ENCODE assay signal across 9 cellular contexts in the genomic region with DNA sequence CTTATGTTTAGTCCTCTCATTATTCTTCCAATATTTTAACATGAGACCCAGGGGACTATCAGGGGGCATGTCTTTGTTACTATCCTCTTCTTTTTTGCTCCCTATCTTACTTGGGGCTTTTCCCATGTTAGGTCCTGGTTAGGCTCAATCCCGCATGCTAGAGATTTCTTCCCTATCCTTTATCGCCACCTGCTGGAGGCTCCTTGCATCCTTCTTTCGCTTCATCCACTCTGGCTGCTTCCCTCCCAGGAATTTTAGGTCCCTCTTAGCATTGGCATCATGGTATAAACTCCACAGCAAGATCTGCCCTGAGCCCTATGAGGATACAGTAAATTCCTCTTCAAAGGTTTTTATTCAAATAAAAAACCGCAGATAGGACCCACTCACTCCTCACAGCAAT. TPM values are rescaled to one million over a fixed set of nuclear protein-coding genes. Genes with fewer than 3 reads are reported as not detected.
DNase-seq lines count a peak whose midpoint lies in the region; ATAC-seq and TF ChIP-seq lines count a peak whose summit lies in the region.
"Not testable (repeated sequence)": the region's sequence is repeated elsewhere in the genome, so short reads cannot be mapped to it uniquely, and the experiment has no call there.
"Had no signal": no experiment of that assay in that cellular context is flagged by ENCODE, and none has a peak within 500 bp of the region (broad histone marks: within the 10 kb centered on the region; RNA-seq: fewer than 3 reads in every experiment).

No MANE protein-coding gene starts in this region.

- not testable (repeated sequence) for ATAC-seq in left lobe of liver, gastrocnemius medialis

- CTCF ChIA-PET in AG04449 (lab: Yijun Ruan, JAX); PC-9 (lab: Charles Lee): not testable (repeated sequence)

- H3K4me1 ChIP-seq in PC-9 (replicated peaks; ENCODE audit: insufficient read depth); esophagus muscularis mucosa; gastrocnemius medialis: not testable (repeated sequence)

- H3K36me3 ChIP-seq in PC-9 (ENCODE audit: low read depth); esophagus muscularis mucosa; gastrocnemius medialis: not testable (repeated sequence)

- DNase-seq in AG04449 (ENCODE audit: low read depth, low spot score); esophagus muscularis mucosa (ENCODE audit: extremely low spot score): not testable (repeated sequence)
- DNase-seq in GM12865 (ENCODE audit: low read depth) (peak; percentile 42), NCI-H1092 (lab: John Stamatoyannopoulos, UW) (peak; percentile 10), PC-9 (peak in 1 of 2 experiments; percentile 38), left lobe of liver (ENCODE audit: low spot score) (peak; percentile 54), gastrocnemius medialis (peak; percentile 5 to 15)
- peak; percentile 31 to 45 for DNase-seq in activated T-cell treated with anti-CD3 and anti-CD28 coated beads, Interleukin-2, amount 50 U/mL, for 48 hours

- TF ChIP-seq EP300 in esophagus muscularis mucosa (IDR thresholded peaks at IDR 0.05) = not testable (repeated sequence)

- WGBS in esophagus muscularis mucosa = 8% methylated on average over 4 of the region's 4 CpGs

- H4K20me1 ChIP-seq in PC-9 (ENCODE audit: insufficient read depth) = not testable (repeated sequence)

- H3K4me2 ChIP-seq in PC-9 = not testable (repeated sequence)

- TF ChIP-seq CTCF in AG04449 (IDR thresholded peaks at IDR 0.05; ENCODE audit: insufficient read depth, low read length, missing control alignments) (peak; percentile 54), GM12865 (IDR thresholded peaks at IDR 0.05; ENCODE audit: insufficient read depth, low read depth, low read length, missing control alignments) (peak; percentile 54), PC-9 (conservative IDR thresholded peaks at IDR 0.05) (peak; percentile 72), esophagus muscularis mucosa (IDR thresholded peaks at IDR 0.05) (peak; percentile 62 to 69 (median 67)), gastrocnemius medialis (IDR thresholded peaks at IDR 0.05 in 4 of 5, conservative IDR thresholded peaks at IDR 0.05 in 1 of 5) (peak in 4 of 5 experiments; percentile 38 to 63 (median 42))

- not testable (repeated sequence) for TF ChIP-seq POLR2A in esophagus muscularis mucosa (IDR thresholded peaks at IDR 0.05; ENCODE audit: low read depth); gastrocnemius medialis (IDR thresholded peaks at IDR 0.05)

- not testable (repeated sequence) for H3F3A ChIP-seq in PC-9 (ENCODE audit: insufficient read depth, low read depth)

- not testable (repeated sequence) for H3K4me3 ChIP-seq in AG04449 (ENCODE audit: low read depth, low read length); GM12865 (ENCODE audit: low read depth, low read length); PC-9; esophagus muscularis mucosa; gastrocnemius medialis

- intact Hi-C loops in PC-9 (cut with micrococcal nuclease; ENCODE audit: unreplicated experiment) = loop anchor here (5.0 to 10.0 kb wide), 2 partner anchors 734 to 992 kb away; no protein-coding TSS in a partner anchor
- intact Hi-C loops in esophagus muscularis mucosa (cut with DNase I); gastrocnemius medialis (cut with DNase I; ENCODE audit: low total_unique reads): not testable (repeated sequence)

- BruUV-seq in PC-9 (replicated peaks; lab: Mats Ljungman, UMichigan) = not testable (repeated sequence)

- in situ Hi-C loops in gastrocnemius medialis (cut with MboI; ENCODE audit: low sequenced_read_pairs in 4 of 4) = loop anchor here in 1 of 4 donors (25.0 kb wide), 1 partner anchor 734 kb away; no protein-coding TSS in a partner anchor

- POLR2A ChIA-PET in AG04449 (lab: Yijun Ruan, JAX); PC-9 (lab: Charles Lee; ENCODE audit: unreplicated experiment): not testable (repeated sequence)

- not testable (repeated sequence) for H3K9me3 ChIP-seq in PC-9 (ENCODE audit: insufficient read depth, low read depth); esophagus muscularis mucosa; gastrocnemius medialis

- H3K27me3 ChIP-seq in PC-9 (ENCODE audit: insufficient read depth, low read depth); esophagus muscularis mucosa; gastrocnemius medialis: not testable (repeated sequence)

- H2AFZ ChIP-seq in PC-9 = not testable (repeated sequence)

- H3K9me2 ChIP-seq in PC-9 (ENCODE audit: insufficient read depth) = not testable (repeated sequence)

- H3K27ac ChIP-seq in PC-9; esophagus muscularis mucosa (replicated peaks in 1 of 4); gastrocnemius medialis: not testable (repeated sequence)

- H3K79me2 ChIP-seq in PC-9 (ENCODE audit: low read depth) = not testable (repeated sequence)

RNA-seq across cellular contexts. Expression of gene ANKRD30BL, which starts 15.0 kb away (rescaled TPM):
- total RNA-seq in PC-9 (2021) (not detected in 2 replicates), esophagus muscularis mucosa (not detected), left lobe of liver (not detected), gastrocnemius medialis (not detected)
- total RNA-seq: natural killer cell had no signal
